ENCODE assay signal across 9 cellular contexts in genomic region chr2:20680744-20681143, GRCh38. TPM values are rescaled to one million over a fixed set of nuclear protein-coding genes. Genes with fewer than 3 reads are reported as not detected.
"Had no signal": no experiment of that assay in that cellular context is flagged by ENCODE, and none has a peak within 500 bp of the region (broad histone marks: within the 10 kb centered on the region; RNA-seq: fewer than 3 reads in every experiment).

No MANE protein-coding gene starts in this region.

- FAIRE-seq: HTR-8/SVneo had no signal

- H3K9ac ChIP-seq: GM23248 had no signal

- H2AFZ ChIP-seq: GM23248 had no signal

- H3K9me3 Mint-ChIP-seq: IgD-negative memory B cell had no signal

- H3K27ac ChIP-seq: GM23248 had no signal

- H3K27me3 Mint-ChIP-seq: IgD-negative memory B cell had no signal

- ATAC-seq: HCT116 had no signal

- H3K4me3 ChIP-seq: GM23248, HAP-1 had no signal

- H3K4me3 Mint-ChIP-seq: IgD-negative memory B cell had no signal

- DNase-seq: GM23248, GOT3, H7, KBM-7 had no signal

- H3K9me3 ChIP-seq: HAP-1 had no signal

- H3K27ac Mint-ChIP-seq: IgD-negative memory B cell had no signal

RNA-seq across cellular contexts. Expression of gene GDF7, which starts 13.8 kb away (rescaled TPM):
- total RNA-seq: GM23248, HT-29 had no signal
